In genomic region chr2:128646691-128647090, GRCh38 we compare ENCODE assay signal across 15 cellular contexts.
"Had no signal": no experiment of that assay in that cellular context is flagged by ENCODE, and none has a peak within 500 bp of the region (broad histone marks: within the 10 kb centered on the region; RNA-seq: fewer than 3 reads in every experiment).

No MANE protein-coding gene starts in this region.

- ATAC-seq: activated CD4-positive, alpha-beta T cell treated with anti-CD3 and anti-CD28 coated beads for 36 hours; activated naive CD4-positive, alpha-beta T cell treated with anti-CD3 and anti-CD28 coated beads, Interleukin-2, amount 50 U/mL, for 72 hours; body of pancreas; left lobe of liver had no signal

- H3K27ac Mint-ChIP-seq: activated CD4-positive, alpha-beta memory T cell treated with anti-CD3 and anti-CD28 coated beads, Interleukin-2, amount 10 ng/mL, durations not matched to agents 7 days and 5 days; activated CD4-positive, alpha-beta T cell treated with anti-CD3 and anti-CD28 coated beads for 36 hours; activated naive CD4-positive, alpha-beta T cell treated with anti-CD3 and anti-CD28 coated beads, Interleukin-2, amount 50 U/mL, for 72 hours had no signal

- H2AFZ ChIP-seq: parathyroid adenoma had no signal

- H3K9ac ChIP-seq: parathyroid adenoma had no signal

- H3K4me3 Mint-ChIP-seq: activated CD4-positive, alpha-beta memory T cell treated with anti-CD3 and anti-CD28 coated beads, Interleukin-2, amount 10 ng/mL, durations not matched to agents 7 days and 5 days; activated CD4-positive, alpha-beta T cell treated with anti-CD3 and anti-CD28 coated beads for 36 hours had no signal

- H3K4me1 Mint-ChIP-seq: activated CD4-positive, alpha-beta memory T cell treated with anti-CD3 and anti-CD28 coated beads, Interleukin-2, amount 10 ng/mL, durations not matched to agents 7 days and 5 days; activated CD4-positive, alpha-beta T cell treated with anti-CD3 and anti-CD28 coated beads for 36 hours had no signal

- H3K4me1 ChIP-seq: body of pancreas, parathyroid adenoma had no signal

- H3K27ac ChIP-seq: body of pancreas, dorsolateral prefrontal cortex, parathyroid adenoma, skin epidermis had no signal

- DNase-seq: activated CD4-positive, alpha-beta memory T cell treated with anti-CD3 and anti-CD28 coated beads, Interleukin-2, amount 10 ng/mL, durations not matched to agents 7 days and 5 days; activated CD4-positive, alpha-beta T cell treated with anti-CD3 and anti-CD28 coated beads for 36 hours; activated effector memory CD4-positive, alpha-beta T cell treated with anti-CD3 and anti-CD28 coated beads, Interleukin-2, amount 50 U/mL, for 16 hours; amniotic stem cell; body of pancreas; hypothalamus; mesenchymal stem cell; substantia nigra; T1000; trophoblast cell had no signal

- H3K27me3 Mint-ChIP-seq: activated CD4-positive, alpha-beta memory T cell treated with anti-CD3 and anti-CD28 coated beads, Interleukin-2, amount 10 ng/mL, durations not matched to agents 7 days and 5 days; activated CD4-positive, alpha-beta T cell treated with anti-CD3 and anti-CD28 coated beads for 36 hours had no signal

- H3K27me3 ChIP-seq: body of pancreas, dorsolateral prefrontal cortex had no signal

- H3K9me3 Mint-ChIP-seq: activated CD4-positive, alpha-beta memory T cell treated with anti-CD3 and anti-CD28 coated beads, Interleukin-2, amount 10 ng/mL, durations not matched to agents 7 days and 5 days; activated naive CD4-positive, alpha-beta T cell treated with anti-CD3 and anti-CD28 coated beads, Interleukin-2, amount 50 U/mL, for 72 hours had no signal

- H3K4me3 ChIP-seq: body of pancreas, dorsolateral prefrontal cortex, skin epidermis had no signal

- H3K79me2 ChIP-seq: parathyroid adenoma had no signal

- H3K9me3 ChIP-seq: body of pancreas had no signal

- H3K36me3 Mint-ChIP-seq: activated naive CD4-positive, alpha-beta T cell treated with anti-CD3 and anti-CD28 coated beads, Interleukin-2, amount 50 U/mL, for 72 hours had no signal
